ENCODE assay signal across 22 cellular contexts in the genomic region with DNA sequence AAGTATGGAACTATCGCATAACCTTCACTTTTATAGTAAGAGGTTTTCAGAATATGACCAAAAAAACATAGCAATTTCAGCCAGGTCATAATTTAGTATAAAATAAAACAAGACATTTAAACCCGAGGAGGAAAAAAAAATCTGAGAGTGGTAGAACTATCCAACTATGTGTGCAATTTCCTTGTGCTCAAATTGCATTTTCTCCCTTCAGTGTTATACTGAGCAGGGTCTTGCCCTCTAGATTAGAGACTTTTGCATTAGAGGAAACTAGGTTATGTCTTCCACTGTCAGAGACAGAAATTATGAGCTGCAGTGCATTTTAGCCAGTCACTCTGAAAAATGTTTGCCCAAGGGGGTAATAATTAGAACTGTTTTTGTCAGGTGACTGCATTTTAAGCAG.
DNase-seq lines count a peak whose midpoint lies in the region; ATAC-seq, FAIRE-seq and TF ChIP-seq lines count a peak whose summit lies in the region.
"Had no signal": no experiment of that assay in that cellular context is flagged by ENCODE, and none has a peak within 500 bp of the region (broad histone marks: within the 10 kb centered on the region; RNA-seq: fewer than 3 reads in every experiment).

No MANE protein-coding gene starts in this region.

- intact Hi-C loops in Calu3 (cut with micrococcal nuclease; ENCODE audit: unreplicated experiment): loop anchor here (2.0 to 10.0 kb wide), 2 partner anchors 158 to 334 kb away; partner anchors contain the start of genes NR2F1 and NR2F1-AS1

- no peaks in the 10 kb centered on the region for H3K27me3 Mint-ChIP-seq in Calu3 (ENCODE audit: unreplicated experiment)
- H3K27me3 Mint-ChIP-seq in osteocyte (ENCODE audit: unreplicated experiment): no peaks in the 10 kb centered on the region
- H3K27me3 Mint-ChIP-seq: activated CD4-positive, alpha-beta T cell treated with anti-CD3 and anti-CD28 coated beads, Interleukin-2, amount 10 ng/mL, durations not matched to agents 24 days and 14 days; CD4-positive, CD25-positive, alpha-beta regulatory T cell; memory B cell had no signal

- H3K4me3 Mint-ChIP-seq in Calu3 (ENCODE audit: low read depth, unreplicated experiment) (peak overlapping the region; percentile 65), osteocyte (ENCODE audit: unreplicated experiment) (peak overlapping the region; percentile 63)
- H3K4me3 Mint-ChIP-seq: activated CD4-positive, alpha-beta T cell treated with anti-CD3 and anti-CD28 coated beads, Interleukin-2, amount 10 ng/mL, durations not matched to agents 24 days and 14 days; CD4-positive, CD25-positive, alpha-beta regulatory T cell; HFFc6; memory B cell; natural killer cell had no signal

- in situ Hi-C loops in GM13977 (cut with MboI; ENCODE audit: low pct_unique_long_range_greater_than_20kb, low sequenced_read_pairs, unreplicated experiment): no loop called here

- H3K4me1 Mint-ChIP-seq in Calu3 (ENCODE audit: low read depth, unreplicated experiment) (no peaks in the 10 kb centered on the region), osteocyte (ENCODE audit: unreplicated experiment) (peaks cover 34% of the 10 kb centered on the region)
- H3K4me1 Mint-ChIP-seq: activated CD4-positive, alpha-beta T cell treated with anti-CD3 and anti-CD28 coated beads, Interleukin-2, amount 10 ng/mL, durations not matched to agents 24 days and 14 days; CD4-positive, CD25-positive, alpha-beta regulatory T cell; memory B cell; natural killer cell had no signal

- no peak for FAIRE-seq in D721Med (lab: Jason Lieb, UNC)
- FAIRE-seq: GM12892 had no signal

- DNase-seq in Calu3 (no peak), SK-N-DZ (ENCODE audit: low spot score) (peak; percentile 27), fibroblast of the aortic adventitia (ENCODE audit: low read depth) (peak; percentile 26), osteocyte (ENCODE audit: extremely low spot score, unreplicated experiment) (no peak), GM13977 (ENCODE audit: low spot score) (no peak), D721Med (ENCODE audit: insufficient read length, low spot score) (no peak), T-helper 2 cell (no peak)
- DNase-seq: activated CD4-positive, alpha-beta T cell treated with anti-CD3 and anti-CD28 coated beads, Interleukin-2, amount 10 ng/mL, durations not matched to agents 24 days and 14 days; CD4-positive, CD25-positive, alpha-beta regulatory T cell; colonic mucosa; glutamatergic neuron; HFFc6; Kasumi-1; natural killer cell; NCI-H1436 treated with DMSO at 0.1 percent for 48 hours; stimulated activated CD4-positive, alpha-beta T cell treated with anti-CD3 and anti-CD28 coated beads, Interleukin-12 subunit alpha, Interleukin-12 subunit beta, amount 100 ng/mL, for 4 hours; SW 1271; thyroid gland had no signal

- no peak for ATAC-seq in GM21737 (IDR thresholded peaks at IDR 0.05; ENCODE audit: unreplicated experiment)
- ATAC-seq: natural killer cell, psoas muscle had no signal

- H3K9me3 Mint-ChIP-seq in Calu3 (ENCODE audit: low read depth, unreplicated experiment) (no peaks in the 10 kb centered on the region), osteocyte (ENCODE audit: unreplicated experiment) (no peaks in the 10 kb centered on the region)
- H3K9me3 Mint-ChIP-seq: activated CD4-positive, alpha-beta T cell treated with anti-CD3 and anti-CD28 coated beads, Interleukin-2, amount 10 ng/mL, durations not matched to agents 24 days and 14 days; HFFc6 had no signal

- BruUV-seq in Calu3 (replicated peaks; lab: Mats Ljungman, UMichigan): no TSS peak

- CTCF ChIA-PET in Calu3 (lab: Charles Lee): no interaction called here

- TF ChIP-seq CTCF in Calu3 (IDR thresholded peaks at IDR 0.05; ENCODE audit: unreplicated experiment) (no peak), fibroblast of the aortic adventitia (IDR thresholded peaks at IDR 0.05; ENCODE audit: insufficient read depth, low read length) (no peak), osteocyte (IDR thresholded peaks at IDR 0.05) (no peak), GM13977 (IDR thresholded peaks at IDR 0.05; ENCODE audit: extremely low read depth, insufficient read depth, missing control alignments) (no peak), D721Med (IDR thresholded peaks at IDR 0.05; ENCODE audit: insufficient read depth, missing control alignments) (no peak)

- H3K36me3 Mint-ChIP-seq in Calu3 (ENCODE audit: insufficient read depth, unreplicated experiment) (peaks cover 4% of the 10 kb centered on the region), osteocyte (ENCODE audit: unreplicated experiment) (no peaks in the 10 kb centered on the region)
- H3K36me3 Mint-ChIP-seq: CD4-positive, CD25-positive, alpha-beta regulatory T cell; natural killer cell had no signal

- H3K27ac Mint-ChIP-seq in Calu3 (ENCODE audit: unreplicated experiment): peak overlapping the region; percentile 9
- H3K27ac Mint-ChIP-seq in osteocyte (ENCODE audit: unreplicated experiment): peak overlapping the region; percentile 50
- H3K27ac Mint-ChIP-seq: activated CD4-positive, alpha-beta T cell treated with anti-CD3 and anti-CD28 coated beads, Interleukin-2, amount 10 ng/mL, durations not matched to agents 24 days and 14 days; CD4-positive, CD25-positive, alpha-beta regulatory T cell; HFFc6; memory B cell; natural killer cell had no signal

- H3K4me3 ChIP-seq in fibroblast of the aortic adventitia (ENCODE audit: low read depth, low read length): no peak overlapping the region
- H3K4me3 ChIP-seq: colonic mucosa, psoas muscle, thyroid gland had no signal

Comparison
In these comparisons a context has a peak if more than half of its experiments do, and no peak if none do; other contexts are left out.
1. DNase-seq: peak in SK-N-DZ (single experiment) and fibroblast of the aortic adventitia (single experiment); none in Calu3 (single experiment), osteocyte (single experiment), GM13977 (single experiment), D721Med (single experiment) and T-helper 2 cell (0 of 5).